ENCODE assay signal across 25 cellular contexts in genomic region chr5:135669416-135669815, GRCh38.
DNase-seq lines count a peak whose midpoint lies in the region; ATAC-seq, FAIRE-seq and TF ChIP-seq lines count a peak whose summit lies in the region.
"Had no signal": no experiment of that assay in that cellular context is flagged by ENCODE, and none has a peak within 500 bp of the region (broad histone marks: within the 10 kb centered on the region; RNA-seq: fewer than 3 reads in every experiment).

No MANE protein-coding gene starts in this region.

- H3K79me2 ChIP-seq in keratinocyte (ENCODE audit: control insufficient read depth, insufficient read depth, low read length) = no peaks in the 10 kb centered on the region

- intact Hi-C loops in heart right ventricle (cut with DNase I) = no loop called here

- WGBS in heart right ventricle, 2 donors = 38% methylated on average over 2 of the region's 2 CpGs

- H3K27ac ChIP-seq in keratinocyte (ENCODE audit: control insufficient read depth, insufficient read depth, low read length) (no peak overlapping the region), heart right ventricle (no peak overlapping the region)
- H3K27ac ChIP-seq: HL-60, SJSA1 had no signal

- H3K9me3 ChIP-seq in keratinocyte (ENCODE audit: control insufficient read depth, low read depth, low read length) (no peaks in the 10 kb centered on the region), heart right ventricle (peaks cover 0 to 7% (median 0%) of the 10 kb centered on the region in 11 donors)
- H3K9me3 ChIP-seq: Caco-2, SJSA1 had no signal

- TF ChIP-seq CTCF in keratinocyte (optimal IDR thresholded peaks at IDR 0.05 in 1 of 3, IDR thresholded peaks at IDR 0.05 in 1 of 3, conservative IDR thresholded peaks at IDR 0.05 in 1 of 3; ENCODE audit: extremely low read depth in 1 of 3, insufficient read depth in 2 of 3, low read length in 3 of 3) (no peak), heart right ventricle (IDR thresholded peaks at IDR 0.05) (no peak)

- H3K4me1 ChIP-seq in keratinocyte (ENCODE audit: control insufficient read depth, extremely low read depth, insufficient read depth, low read length) (peaks cover 16% of the 10 kb centered on the region), heart right ventricle (no peaks in the 10 kb centered on the region)
- H3K4me1 ChIP-seq: SJSA1 had no signal

- no peak overlapping the region for H2AFZ ChIP-seq in keratinocyte (ENCODE audit: control insufficient read depth, low read length)

- no peaks in the 10 kb centered on the region for H3K9me1 ChIP-seq in keratinocyte (ENCODE audit: control insufficient read depth, extremely low read depth, insufficient read depth, low read length)

- no peak for ATAC-seq in heart right ventricle
- ATAC-seq: CD8-positive, alpha-beta T cell had no signal

- dilution Hi-C loops in keratinocyte (cut with MboI; ENCODE audit: extremely low pct_ligation_motif_present, low sequenced_read_pairs) = no loop called here

- H3K4me2 ChIP-seq in keratinocyte (ENCODE audit: control insufficient read depth, extremely low read depth, insufficient read depth, low read depth, low read length) = no peak overlapping the region

- no peaks in the 10 kb centered on the region for H4K20me1 ChIP-seq in keratinocyte (ENCODE audit: control insufficient read depth, extremely low read depth, insufficient read depth, low read length)

- H3K4me3 ChIP-seq in keratinocyte (ENCODE audit: control insufficient read depth in 2 of 3, extremely low read depth in 1 of 3, insufficient read depth in 2 of 3, low read depth in 1 of 3, low read length in 3 of 3) (no peak overlapping the region), heart right ventricle (no peak overlapping the region)
- H3K4me3 ChIP-seq: SJSA1 had no signal

- no peaks in the 10 kb centered on the region for H3K36me3 ChIP-seq in keratinocyte (ENCODE audit: control insufficient read depth in 2 of 2, extremely low read depth in 1 of 2, insufficient read depth in 2 of 2, low read length in 2 of 2)
- H3K36me3 ChIP-seq in heart right ventricle = no peaks in the 10 kb centered on the region
- H3K36me3 ChIP-seq: SJSA1 had no signal

- peak; percentile 13 for FAIRE-seq in keratinocyte (lab: Jason Lieb, UNC)
- FAIRE-seq: A204.1, GM19239 had no signal

- H3K9ac ChIP-seq in keratinocyte (ENCODE audit: control insufficient read depth, extremely low read depth, insufficient read depth, low read length) = no peak overlapping the region

- H3K27me3 ChIP-seq in keratinocyte (ENCODE audit: control insufficient read depth, extremely low read depth, insufficient read depth, low read length) (no peaks in the 10 kb centered on the region), heart right ventricle (peaks cover 0 to 21% (median 8%) of the 10 kb centered on the region in 7 donors)
- H3K27me3 ChIP-seq: SJSA1 had no signal

- peak; percentile 62 for DNase-seq in D341Med (ENCODE audit: low spot score)
- DNase-seq in MV-4-11 (lab: John Stamatoyannopoulos, UW) = peak; percentile 32
- peak; percentile 90 for DNase-seq in NCI-H82 (lab: John Stamatoyannopoulos, UW)
- no peak for DNase-seq in keratinocyte (ENCODE audit: low read depth, low spot score)
- no peak for DNase-seq in NCI-H748 treated with DMSO at 0.1 percent for 48 hours (lab: John Stamatoyannopoulos, UW)
- DNase-seq in NCI-H2081 (lab: John Stamatoyannopoulos, UW) = no peak
- no peak for DNase-seq in inferior parietal cortex (ENCODE audit: extremely low spot score)
- no peak for DNase-seq in heart right ventricle
- DNase-seq: AML-193; C1 segment of cervical spinal cord; Caco-2; CD8-positive, alpha-beta T cell; DMS153; DND-41; NCI-H1092 treated with DMSO at 0.1 percent for 48 hours; NCI-H1436; NCI-H1930; NCI-H2227 treated with DMSO at 0.1 percent for 48 hours; NCI-H774; Right ventricle myocardium superior; RPMI8226 had no signal

Comparison
In these comparisons a context has a peak if more than half of its experiments do, and no peak if none do; other contexts are left out.
1. DNase-seq: peak in D341Med (single experiment), MV-4-11 (single experiment) and NCI-H82 (single experiment); none in keratinocyte (single experiment), NCI-H748 treated with DMSO at 0.1 percent for 48 hours (single experiment), NCI-H2081 (0 of 2), inferior parietal cortex (single experiment) and heart right ventricle (0 of 2).